ENCODE assay signal across 13 cellular contexts in genomic region chr2:198098918-198099317, GRCh38.
A peak's percentile ranks its signal among the peaks of the same experiment; 100 is the strongest.
DNase-seq lines count a peak whose midpoint lies in the region; ATAC-seq and TF ChIP-seq lines count a peak whose summit lies in the region.
"Had no signal": no experiment of that assay in that cellular context is flagged by ENCODE, and none has a peak within 500 bp of the region (broad histone marks: within the 10 kb centered on the region; RNA-seq: fewer than 3 reads in every experiment).

No MANE protein-coding gene starts in this region.

- H3K4me1 ChIP-seq in GM23338 (ENCODE audit: insufficient read depth) (peaks cover 9% of the 10 kb centered on the region; the same call in 1 of the 2 replicates), right lobe of liver (no peaks in the 10 kb centered on the region)
- H3K4me1 ChIP-seq: body of pancreas had no signal

- no peak overlapping the region for H2AFZ ChIP-seq in GM23338

- H3F3A ChIP-seq in GM23338 (replicated peaks; ENCODE audit: low read depth): no peaks in the 10 kb centered on the region

- H3K27ac Mint-ChIP-seq in GM23338 (no peak overlapping the region), T-helper 17 cell (no peak overlapping the region)
- H3K27ac Mint-ChIP-seq: CD4-positive, CD25-positive, alpha-beta regulatory T cell; effector memory CD8-positive, alpha-beta T cell had no signal

- 0 out of 2 replicates have a peak, but pooled peaks cover 5% of the 10 kb centered on the region for H3K9me2 ChIP-seq in GM23338 (ENCODE audit: insufficient read depth)

- no peak overlapping the region for H3K4me3 ChIP-seq in GM23338
- no peak overlapping the region for H3K4me3 ChIP-seq in WERI-Rb-1 (ENCODE audit: low read depth, low read length)
- no peak overlapping the region for H3K4me3 ChIP-seq in right lobe of liver
- H3K4me3 ChIP-seq: body of pancreas, sigmoid colon had no signal

- H3K4me1 Mint-ChIP-seq in GM23338 (peaks cover 3% of the 10 kb centered on the region; the same call in 1 of the 3 replicates), T-helper 17 cell (peaks cover 2% of the 10 kb centered on the region)

- ATAC-seq in GM23338 (peak; percentile 97), right lobe of liver (no peak), T-helper 17 cell (no peak), GM21529 (IDR thresholded peaks at IDR 0.05; ENCODE audit: unreplicated experiment) (no peak)
- ATAC-seq: body of pancreas; effector memory CD8-positive, alpha-beta T cell had no signal

- intact Hi-C loops in head of caudate nucleus (cut with DNase I): no loop called here
- intact Hi-C loops in posterior cingulate gyrus (cut with DNase I): no loop called here
- intact Hi-C loops in right lobe of liver (cut with DNase I): no loop called here

- H3K4me2 ChIP-seq in GM23338: no peak overlapping the region

- H3K79me2 ChIP-seq in GM23338 (replicated peaks; ENCODE audit: insufficient read depth): no peaks in the 10 kb centered on the region

- H4K20me1 ChIP-seq in GM23338 (replicated peaks; ENCODE audit: insufficient read depth): no peaks in the 10 kb centered on the region

- no peaks in the 10 kb centered on the region for H3K9me3 Mint-ChIP-seq in GM23338
- H3K9me3 Mint-ChIP-seq: CD4-positive, CD25-positive, alpha-beta regulatory T cell had no signal

- H3K27ac ChIP-seq in GM23338 (ENCODE audit: low read depth) (no peak overlapping the region), WERI-Rb-1 (no peak overlapping the region), right lobe of liver (no peak overlapping the region)
- H3K27ac ChIP-seq: body of pancreas, sigmoid colon had no signal

- H3K36me3 ChIP-seq in GM23338 (ENCODE audit: insufficient read depth): no peaks in the 10 kb centered on the region
- H3K36me3 ChIP-seq in WERI-Rb-1: no peaks in the 10 kb centered on the region
- H3K36me3 ChIP-seq in right lobe of liver: no peaks in the 10 kb centered on the region

- H3K9me3 ChIP-seq in WERI-Rb-1 (ENCODE audit: severe bottlenecking) (no peaks in the 10 kb centered on the region), right lobe of liver (no peaks in the 10 kb centered on the region), T-helper 17 cell (ENCODE audit: control insufficient read depth, low read length, poor library complexity, severe bottlenecking) (no peaks in the 10 kb centered on the region)
- H3K9me3 ChIP-seq: body of pancreas, sigmoid colon had no signal

- TF ChIP-seq CTCF in GM23338 (conservative IDR thresholded peaks at IDR 0.05; ENCODE audit: low read depth in 2 of 2) (no peak), WERI-Rb-1 (IDR thresholded peaks at IDR 0.05; ENCODE audit: low read depth, low read length) (no peak), right lobe of liver (IDR thresholded peaks at IDR 0.05) (no peak)

- H3K4me3 Mint-ChIP-seq in GM23338 (no peak overlapping the region), T-helper 17 cell (no peak overlapping the region)
- H3K4me3 Mint-ChIP-seq: CD4-positive, CD25-positive, alpha-beta regulatory T cell; effector memory CD8-positive, alpha-beta T cell had no signal

- H3K27me3 ChIP-seq in GM23338 (ENCODE audit: insufficient read depth) (no peaks in the 10 kb centered on the region), WERI-Rb-1 (ENCODE audit: insufficient read depth, low read depth, severe bottlenecking) (no peaks in the 10 kb centered on the region), right lobe of liver (no peaks in the 10 kb centered on the region)
- H3K27me3 ChIP-seq: body of pancreas, sigmoid colon had no signal

- H3K27me3 Mint-ChIP-seq in GM23338 (ENCODE audit: insufficient read depth, low read depth, poor library complexity): no peaks in the 10 kb centered on the region
- no peaks in the 10 kb centered on the region for H3K27me3 Mint-ChIP-seq in T-helper 17 cell
- H3K27me3 Mint-ChIP-seq: CD4-positive, CD25-positive, alpha-beta regulatory T cell; effector memory CD8-positive, alpha-beta T cell had no signal

- H3K36me3 Mint-ChIP-seq in GM23338 (ENCODE audit: low read depth) (no peaks in the 10 kb centered on the region), T-helper 17 cell (ENCODE audit: low read depth) (peaks cover 4% of the 10 kb centered on the region)

- peak; percentile 70 for DNase-seq in GM23338 (ENCODE audit: low spot score)
- peak; percentile 74 for DNase-seq in WERI-Rb-1
- DNase-seq in head of caudate nucleus: peak; percentile 12 to 86 (median 64)
- peak; percentile 10 to 90 (median 35) for DNase-seq in posterior cingulate gyrus
- DNase-seq in right lobe of liver: no peak
- DNase-seq in T-helper 17 cell: no peak
- DNase-seq: body of pancreas; CD4-positive, CD25-positive, alpha-beta regulatory T cell; effector memory CD8-positive, alpha-beta T cell; Kasumi-1; NCI-H2171; sigmoid colon had no signal

- TF ChIP-seq POLR2A in right lobe of liver (IDR thresholded peaks at IDR 0.05): no peak

- 32% methylated on average over 6 of the region's 6 CpGs for whole genome bisulfite sequencing in right lobe of liver (ENCODE audit: insufficient coverage, low coverage, low lambda C conversion rate, missing lambda C conversion rate)

TF ChIP-seq in GM23338, 12 proteins besides CTCF, POLR2A, EP300 and RAD21 (continues in another document):
- no peak for TF ChIP-seq EZH2phosphoT487 (IDR thresholded peaks at IDR 0.05; ENCODE audit: unreplicated experiment)
- no peak for TF ChIP-seq JUNB (IDR thresholded peaks at IDR 0.05; ENCODE audit: unreplicated experiment)
- no peak for TF ChIP-seq ZNF114 (CRISPR knock-in tag; IDR thresholded peaks at IDR 0.05)
- TF ChIP-seq NANOG (IDR thresholded peaks at IDR 0.05; ENCODE audit: borderline replicate concordance): no peak
- TF ChIP-seq ETS1 (IDR thresholded peaks at IDR 0.05): no peak
- TF ChIP-seq CREB1 (CRISPR knock-in tag; IDR thresholded peaks at IDR 0.05; ENCODE audit: low read depth): no peak
- TF ChIP-seq EZH2 (IDR thresholded peaks at IDR 0.05; ENCODE audit: low read depth, unreplicated experiment): no peak
- no peak for TF ChIP-seq STAT1 (IDR thresholded peaks at IDR 0.05; ENCODE audit: unreplicated experiment)
- no peak for TF ChIP-seq POLR2AphosphoS5 (IDR thresholded peaks at IDR 0.05; ENCODE audit: low read depth)

Comparison
In these comparisons a context has a peak if more than half of its experiments do, and no peak if none do; other contexts are left out.
1. DNase-seq: peak in GM23338 (single experiment), WERI-Rb-1 (single experiment), head of caudate nucleus (42 of 42) and posterior cingulate gyrus (10 of 10); none in right lobe of liver (0 of 3) and T-helper 17 cell (0 of 3).